Comparison of ENCODE assay signal across 8 cellular contexts in the genomic region with DNA sequence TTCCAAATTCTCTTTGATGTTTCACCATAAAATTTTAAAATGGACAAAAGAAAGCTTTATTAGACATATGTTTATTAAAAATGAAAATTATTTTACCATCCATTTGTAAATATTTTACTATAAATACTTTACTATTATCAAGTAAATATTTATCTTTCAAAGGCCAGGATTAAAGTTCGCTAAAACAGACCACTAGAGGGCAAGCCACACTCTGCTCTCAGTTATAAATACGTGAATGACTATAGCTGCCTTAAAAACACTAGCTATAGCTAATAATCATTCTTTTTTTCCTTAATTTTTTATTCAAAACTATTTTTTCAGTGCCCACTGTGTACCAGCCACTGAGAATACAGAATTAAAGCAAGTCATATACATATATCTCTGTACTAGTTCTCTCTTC. TPM values are rescaled to one million over a fixed set of nuclear protein-coding genes. Genes with fewer than 3 reads are reported as not detected.
DNase-seq lines count a peak whose midpoint lies in the region; ATAC-seq, FAIRE-seq and TF ChIP-seq lines count a peak whose summit lies in the region.

No MANE protein-coding gene starts in this region.

- TF ChIP-seq CTCF in C4-2B (conservative IDR thresholded peaks at IDR 0.05) (peak; percentile 53), HFFc6 (IDR thresholded peaks at IDR 0.05) (peak; percentile 73), kidney epithelial cell (IDR thresholded peaks at IDR 0.05; ENCODE audit: insufficient read depth, low read length, poor library complexity, severe bottlenecking) (peak; percentile 66)

- FAIRE-seq in TTC549 (lab: Jason Lieb, UNC), result peak; percentile 68

- no peaks in the 10 kb centered on the region for H3K27me3 ChIP-seq in kidney epithelial cell (ENCODE audit: control insufficient read depth, insufficient read depth, low read length)

- ATAC-seq in HG03571 (IDR thresholded peaks at IDR 0.05; ENCODE audit: unreplicated experiment), result no peak

- H3K36me3 Mint-ChIP-seq in HFFc6 (ENCODE audit: low read depth), result no peaks in the 10 kb centered on the region

- no peak overlapping the region for H3K27ac ChIP-seq in C4-2B

- H3K27me3 Mint-ChIP-seq in HFFc6 (ENCODE audit: insufficient read depth), result no peaks in the 10 kb centered on the region

- H3K4me3 Mint-ChIP-seq in HFFc6, result no peak overlapping the region

- peaks cover 11% of the 10 kb centered on the region for H3K9me3 Mint-ChIP-seq in HFFc6

- H3K36me3 ChIP-seq in kidney epithelial cell (ENCODE audit: control insufficient read depth, insufficient read depth, low read length), result no peaks in the 10 kb centered on the region

- DNase-seq in HFFc6, result no peak
- no peak for DNase-seq in kidney epithelial cell (ENCODE audit: low read depth)
- DNase-seq in OCI-M2 (lab: John Stamatoyannopoulos, UW; ENCODE audit: unreplicated experiment), result no peak
- DNase-seq in cortex of kidney (lab: John Stamatoyannopoulos, UW), result no peak
- no peak for DNase-seq in SIG-M5 treated with dmso at 0.1 percent for 504 hours (lab: John Stamatoyannopoulos, UW; ENCODE audit: unreplicated experiment)

- H3K4me3 ChIP-seq in kidney epithelial cell (ENCODE audit: low read depth, low read length), result no peak overlapping the region

- no peak overlapping the region for H3K27ac Mint-ChIP-seq in HFFc6

- no peaks in the 10 kb centered on the region for H3K4me1 Mint-ChIP-seq in HFFc6 (ENCODE audit: low read depth)

RNA-seq across cellular contexts. Expression of a gene that starts 38.6 kb away (rescaled TPM):
- not detected for total RNA-seq in HFFc6 (2021; fragmentation: NEBNext Ultra II Directional; extraction: Animal tissue kit (Norgen Biotek cat#: 25700))
- 2.6 and 2.8 TPM in 2 replicates for total RNA-seq in kidney epithelial cell
